Comparison of ENCODE assay signal across 23 cellular contexts in genomic region chr1:175936736-175937135, GRCh38.
DNase-seq lines count a peak whose midpoint lies in the region; FAIRE-seq and TF ChIP-seq lines count a peak whose summit lies in the region.
"Had no signal": no experiment of that assay in that cellular context is flagged by ENCODE, and none has a peak within 500 bp of the region (broad histone marks: within the 10 kb centered on the region; RNA-seq: fewer than 3 reads in every experiment).

No MANE protein-coding gene starts in this region.

- H4K8ac ChIP-seq in H1 (ENCODE audit: extremely low read depth, insufficient read depth, low read length) (no peak overlapping the region), mesendoderm (ENCODE audit: low read depth, low read length) (no peak overlapping the region)

- H3K27me3 ChIP-seq in H1 (replicated peaks in 1 of 4; ENCODE audit: control insufficient read depth in 3 of 4, extremely low read depth in 1 of 4, insufficient read depth in 3 of 4, low read length in 3 of 4) (no peaks in the 10 kb centered on the region), mesendoderm (ENCODE audit: insufficient read depth, low read length, poor library complexity) (no peaks in the 10 kb centered on the region), Karpas-422 (ENCODE audit: low read length) (no peaks in the 10 kb centered on the region)
- H3K27me3 ChIP-seq in CD4-positive, alpha-beta memory T cell (ENCODE audit: insufficient read depth, low read length): no peaks in the 10 kb centered on the region
- H3K27me3 ChIP-seq: BE2C; BLaER1 treated with 17β-estradiol and CSF1 and Interleukin-3, amounts not matched to agents 10 nM and 100 nM had no signal

- H3K27ac ChIP-seq in H1 (ENCODE audit: low read depth, low read length) (no peak overlapping the region), mesendoderm (ENCODE audit: low read depth, low read length) (no peak overlapping the region), Karpas-422 (ENCODE audit: low read length) (no peak overlapping the region)
- no peak overlapping the region for H3K27ac ChIP-seq in CD4-positive, alpha-beta memory T cell (ENCODE audit: low read depth, low read length)
- H3K27ac ChIP-seq: A549; BLaER1 treated with 17β-estradiol and CSF1 and Interleukin-3, amounts not matched to agents 10 nM and 100 nM had no signal

- no peaks in the 10 kb centered on the region for H3K9me2 ChIP-seq in Karpas-422 (replicated peaks; ENCODE audit: insufficient read depth, low read length)

- 93% methylated on average over 6 of the region's 6 CpGs; no CpG with 5 or more reads in 1 of the 2 experiments for WGBS in H1 (ENCODE audit: extremely low coverage in 1 of 2, insufficient coverage in 1 of 2, insufficient read length in 1 of 2, insufficient replicate concordance in 2 of 2, low coverage in 1 of 2, low lambda C conversion rate in 2 of 2, missing lambda C conversion rate in 1 of 2), 2 experiments
- no CpG with 5 or more reads among the region's 6 CpGs for WGBS in mesendoderm (ENCODE audit: extremely low coverage, insufficient coverage, low lambda C conversion rate)

- H3K4me3 Mint-ChIP-seq in CD4-positive, alpha-beta memory T cell: no peak overlapping the region
- H3K4me3 Mint-ChIP-seq: CD14-positive monocyte; CD4-positive, alpha-beta T cell; HFFc6 had no signal

- TF ChIP-seq RAD21 in H1 (IDR thresholded peaks at IDR 0.05 in 1 of 2, conservative IDR thresholded peaks at IDR 0.05 in 1 of 2; ENCODE audit: low read depth in 2 of 2, low read length in 2 of 2): no peak

- H3K14ac ChIP-seq in H1 (ENCODE audit: insufficient read length): no peak overlapping the region

- TF ChIP-seq EP300 in H1 (IDR thresholded peaks at IDR 0.05; ENCODE audit: borderline replicate concordance in 1 of 2, low read depth in 2 of 2, low read length in 2 of 2): no peak

- TF ChIP-seq POLR2A in NB4 (IDR thresholded peaks at IDR 0.05; ENCODE audit: extremely low read depth, insufficient read length) (no peak), H1 (IDR thresholded peaks at IDR 0.05; ENCODE audit: control extremely low read depth in 1 of 2, low read depth in 2 of 2, low read length in 2 of 2) (no peak)

- no peak overlapping the region for H2BK15ac ChIP-seq in H1 (ENCODE audit: low read length)
- no peak overlapping the region for H2BK15ac ChIP-seq in mesendoderm (replicated peaks; ENCODE audit: low read depth)

- intact Hi-C loops in CD4-positive, alpha-beta memory T cell (cut with micrococcal nuclease): no loop called here

- H2BK20ac ChIP-seq in H1 (ENCODE audit: low read length): no peak overlapping the region

- H3K23ac ChIP-seq in H1 (ENCODE audit: insufficient read length) (no peak overlapping the region), mesendoderm (ENCODE audit: low read length) (no peak overlapping the region)

- POLR2A ChIA-PET in H1 (lab: Charles Lee; ENCODE audit: partially characterized antibody): no interaction called here
- POLR2A ChIA-PET in CD4-positive, alpha-beta memory T cell (lab: Charles Lee; ENCODE audit: partially characterized antibody): no interaction called here

- H3K56ac ChIP-seq in H1 (replicated peaks; ENCODE audit: insufficient read length, low read depth, low read length) (no peak overlapping the region), mesendoderm (ENCODE audit: low read length) (peak overlapping the region; percentile 27)

- CTCF ChIA-PET in H1 (lab: Charles Lee; ENCODE audit: partially characterized antibody): interaction anchor here (0.9 to 2.7 kb wide), 3 partner anchors 8 to 563 kb away, joined by 3 to 14 read pairs (median 5); no protein-coding TSS in a partner anchor
- CTCF ChIA-PET in CD4-positive, alpha-beta memory T cell (lab: Charles Lee; ENCODE audit: partially characterized antibody): no interaction called here

- H2BK12ac ChIP-seq in H1 (ENCODE audit: low read depth, low read length): no peak overlapping the region

- no peaks in the 10 kb centered on the region for H3K23me2 ChIP-seq in H1 (ENCODE audit: low read depth, low read length)

- TF ChIP-seq CTCF in NB4 (IDR thresholded peaks at IDR 0.05; ENCODE audit: low read depth, low read length): no peak
- TF ChIP-seq CTCF in H1 (IDR thresholded peaks at IDR 0.05; ENCODE audit: control extremely low read depth in 1 of 3, insufficient read depth in 1 of 3, low read depth in 1 of 3, low read length in 3 of 3): no peak

- H3K4me3 ChIP-seq in NB4 (ENCODE audit: low read depth, low read length): no peak overlapping the region
- H3K4me3 ChIP-seq in H1 (ENCODE audit: extremely low read depth in 1 of 4, insufficient read depth in 2 of 4, low read depth in 3 of 4, low read length in 4 of 4): no peak overlapping the region
- H3K4me3 ChIP-seq in mesendoderm (ENCODE audit: low read length): no peak overlapping the region
- H3K4me3 ChIP-seq in CD4-positive, alpha-beta memory T cell (ENCODE audit: low read length in 2 of 2): no peak overlapping the region
- no peak overlapping the region for H3K4me3 ChIP-seq in Karpas-422 (ENCODE audit: low read length)
- H3K4me3 ChIP-seq: A549; BLaER1 treated with 17β-estradiol and CSF1 and Interleukin-3, amounts not matched to agents 10 nM and 100 nM had no signal

- H3K27ac Mint-ChIP-seq in CD4-positive, alpha-beta memory T cell: peak overlapping the region in 1 of 7 donors; percentile 9
- H3K27ac Mint-ChIP-seq: CD14-positive monocyte; CD4-positive, alpha-beta T cell; HFFc6 had no signal

- no peaks in the 10 kb centered on the region for H3K27me3 Mint-ChIP-seq in CD4-positive, alpha-beta memory T cell
- H3K27me3 Mint-ChIP-seq: CD4-positive, alpha-beta T cell had no signal

- no peak for FAIRE-seq in H1 (lab: Jason Lieb, UNC)
- FAIRE-seq: A549, GM12891 had no signal

- H3K18ac ChIP-seq in H1 (ENCODE audit: extremely low read depth, low read length): no peak overlapping the region
- H3K18ac ChIP-seq in mesendoderm (ENCODE audit: low read length): peak overlapping the region; percentile 77

- H3K9ac ChIP-seq in H1 (replicated peaks in 1 of 4; ENCODE audit: extremely low read depth in 1 of 4, low read depth in 3 of 4, low read length in 3 of 4) (no peak overlapping the region), mesendoderm (ENCODE audit: low read length) (no peak overlapping the region), Karpas-422 (ENCODE audit: low read length) (no peak overlapping the region)
- H3K9ac ChIP-seq: BLaER1 treated with 17β-estradiol and CSF1 and Interleukin-3, amounts not matched to agents 10 nM and 100 nM had no signal

- no peaks in the 10 kb centered on the region for H3K9me3 ChIP-seq in H1 (ENCODE audit: insufficient read depth in 2 of 2, low read depth in 1 of 2, low read length in 1 of 2)
- no peaks in the 10 kb centered on the region for H3K9me3 ChIP-seq in CD4-positive, alpha-beta memory T cell (ENCODE audit: control insufficient read depth in 1 of 2, low read length in 2 of 2)
- no peaks in the 10 kb centered on the region for H3K9me3 ChIP-seq in Karpas-422 (ENCODE audit: low read length)
- H3K9me3 ChIP-seq: A549, BE2C had no signal

- no peaks in the 10 kb centered on the region for H4K20me1 ChIP-seq in H1 (replicated peaks in 1 of 2; ENCODE audit: control insufficient read depth in 1 of 2, insufficient read depth in 2 of 2, low read length in 2 of 2)
- H4K20me1 ChIP-seq in Karpas-422 (ENCODE audit: insufficient read depth, low read depth, low read length): no peaks in the 10 kb centered on the region
- H4K20me1 ChIP-seq: BLaER1 treated with 17β-estradiol and CSF1 and Interleukin-3, amounts not matched to agents 10 nM and 100 nM had no signal

- peak overlapping the region in 1 of 2 experiments; percentile 43; a peak in 1 of 4 replicates for H3K4me2 ChIP-seq in H1 (ENCODE audit: insufficient read depth in 1 of 2, low read depth in 2 of 2, low read length in 2 of 2)
- H3K4me2 ChIP-seq in mesendoderm (ENCODE audit: low read length): no peak overlapping the region
- no peak overlapping the region for H3K4me2 ChIP-seq in Karpas-422 (ENCODE audit: low read depth, low read length, poor library complexity, severe bottlenecking)
- H3K4me2 ChIP-seq: A549; BLaER1 treated with 17β-estradiol and CSF1 and Interleukin-3, amounts not matched to agents 10 nM and 100 nM had no signal

- peaks cover 0 to 7% (median 3%) of the 10 kb centered on the region in 4 experiments; a peak in 2 of 7 replicates for H3K4me1 ChIP-seq in H1 (replicated peaks in 1 of 4; ENCODE audit: control insufficient read depth in 3 of 4, insufficient read depth in 4 of 4, low read length in 3 of 4)
- H3K4me1 ChIP-seq in mesendoderm (ENCODE audit: control insufficient read depth, low read depth, low read length): peaks cover 12% of the 10 kb centered on the region
- no peaks in the 10 kb centered on the region for H3K4me1 ChIP-seq in CD4-positive, alpha-beta memory T cell (ENCODE audit: insufficient read depth, low read length)
- no peaks in the 10 kb centered on the region for H3K4me1 ChIP-seq in Karpas-422 (ENCODE audit: low read length)
- H3K4me1 ChIP-seq: A549; BE2C; BLaER1 treated with 17β-estradiol and CSF1 and Interleukin-3, amounts not matched to agents 10 nM and 100 nM had no signal

- H3K9me3 Mint-ChIP-seq in CD4-positive, alpha-beta memory T cell: peaks cover 2 to 25% (median 9%) of the 10 kb centered on the region in 8 donors
- H3K9me3 Mint-ChIP-seq: HFFc6 had no signal

- no peak overlapping the region for H4K91ac ChIP-seq in H1 (replicated peaks; ENCODE audit: insufficient read length, low read length)

- DNase-seq in NB4 (ENCODE audit: low read depth): peak; percentile 1
- no peak for DNase-seq in H1 (ENCODE audit: low read depth in 1 of 2, low spot score in 2 of 2)
- DNase-seq in mesendoderm: no peak
- no peak for DNase-seq in CD4-positive, alpha-beta memory T cell
- DNase-seq in Karpas-422: no peak
- no peak for DNase-seq in MV-4-11 (lab: John Stamatoyannopoulos, UW)
- DNase-seq: 8988T; ACHN; AML-193; BE2C; Calu3; CD4-positive, alpha-beta T cell; COR-L47; DMS53; DMS79 treated with DMSO at 0.1 percent for 48 hours; GF-D8; GOT3; H7; HFFc6 had no signal

- H3K79me2 ChIP-seq in H1 (ENCODE audit: control insufficient read depth in 1 of 2, insufficient read depth in 2 of 2, low read length in 2 of 2) (no peaks in the 10 kb centered on the region), mesendoderm (ENCODE audit: control insufficient read depth, insufficient read depth, low read length) (no peaks in the 10 kb centered on the region), Karpas-422 (ENCODE audit: low read length) (no peaks in the 10 kb centered on the region)

- H2AFZ ChIP-seq in H1 (ENCODE audit: low read length) (no peak overlapping the region), Karpas-422 (ENCODE audit: low read length) (no peak overlapping the region)

- H3K4ac ChIP-seq in H1 (replicated peaks; ENCODE audit: insufficient read length, low read depth, low read length) (no peak overlapping the region), mesendoderm (ENCODE audit: low read depth, low read length) (no peak overlapping the region)

- H2BK120ac ChIP-seq in H1 (replicated peaks; ENCODE audit: low read depth, low read length) (no peak overlapping the region), mesendoderm (ENCODE audit: low read depth, low read length) (no peak overlapping the region)

- no peaks in the 10 kb centered on the region for H3K79me1 ChIP-seq in H1 (ENCODE audit: low read depth, low read length)
- H3K79me1 ChIP-seq in mesendoderm (ENCODE audit: low read length): no peaks in the 10 kb centered on the region

- peaks cover 64 to 78% of the 10 kb centered on the region in 2 donors for H3K36me3 Mint-ChIP-seq in CD4-positive, alpha-beta memory T cell

- H4K5ac ChIP-seq in H1 (ENCODE audit: insufficient read length, low read depth, low read length) (no peak overlapping the region), mesendoderm (ENCODE audit: low read length) (no peak overlapping the region)

- H3K36me3 ChIP-seq in H1 (ENCODE audit: control insufficient read depth in 2 of 4, insufficient read depth in 4 of 4, low read length in 3 of 4) (peaks cover 0 to 2% (median 0%) of the 10 kb centered on the region in 4 experiments; a peak in 2 of 8 replicates), mesendoderm (ENCODE audit: control insufficient read depth, insufficient read depth, low read length) (no peaks in the 10 kb centered on the region), Karpas-422 (ENCODE audit: insufficient read depth, low read length) (peaks cover 23% of the 10 kb centered on the region; the same call in 1 of the 2 replicates)
- H3K36me3 ChIP-seq in CD4-positive, alpha-beta memory T cell (ENCODE audit: insufficient read depth, low read length): peaks cover 5% of the 10 kb centered on the region

- no peak overlapping the region for H2AK5ac ChIP-seq in H1 (ENCODE audit: low read depth, low read length)
- no peak overlapping the region for H2AK5ac ChIP-seq in mesendoderm (ENCODE audit: low read length)

- H3K4me1 Mint-ChIP-seq in CD4-positive, alpha-beta memory T cell: no peaks in the 10 kb centered on the region
- H3K4me1 Mint-ChIP-seq: CD14-positive monocyte had no signal

- H2BK5ac ChIP-seq in H1 (ENCODE audit: low read depth, low read length) (no peak overlapping the region), mesendoderm (ENCODE audit: low read length) (no peak overlapping the region)
